Comparison of ENCODE assay signal across 18 cellular contexts in genomic region chr15:47834093-47834492, GRCh38.
DNase-seq lines count a peak whose midpoint lies in the region; ATAC-seq and TF ChIP-seq lines count a peak whose summit lies in the region.
"Had no signal": no experiment of that assay in that cellular context is flagged by ENCODE, and none has a peak within 500 bp of the region (broad histone marks: within the 10 kb centered on the region; RNA-seq: fewer than 3 reads in every experiment).

No MANE protein-coding gene starts in this region.

- no peak overlapping the region for H3K27ac ChIP-seq in mammary epithelial cell (ENCODE audit: insufficient read depth, low read depth, low read length)
- no peak overlapping the region for H3K27ac ChIP-seq in foreskin keratinocyte
- H3K27ac ChIP-seq: 22Rv1, BLaER1, C4-2B had no signal

- no peaks in the 10 kb centered on the region for H3K27me3 ChIP-seq in mammary epithelial cell (ENCODE audit: insufficient read depth, low read length)
- H3K27me3 ChIP-seq in foreskin keratinocyte, result no peaks in the 10 kb centered on the region
- H3K27me3 ChIP-seq: BLaER1 had no signal

- no peak overlapping the region for H3K4me3 ChIP-seq in mammary epithelial cell (replicated peaks in 1 of 3; ENCODE audit: insufficient read depth in 1 of 3, low read depth in 2 of 3, low read length in 3 of 3)
- H3K4me3 ChIP-seq: BLaER1, HAP-1 had no signal

- peaks cover 15% of the 10 kb centered on the region for H3K9me3 Mint-ChIP-seq in MCF 10A (ENCODE audit: unreplicated experiment)
- H3K9me3 Mint-ChIP-seq: CD8-positive, alpha-beta T cell had no signal

- BruUV-seq in mammary epithelial cell (replicated peaks; lab: Mats Ljungman, UMichigan), result no TSS peak
- BruUV-seq in MCF 10A (replicated peaks; lab: Mats Ljungman, UMichigan), result no TSS peak

- no peak overlapping the region for H3K9ac ChIP-seq in mammary epithelial cell (ENCODE audit: insufficient read depth, low read length)
- H3K9ac ChIP-seq: BLaER1 had no signal

- peak; percentile 56 for ATAC-seq in foreskin keratinocyte
- ATAC-seq in omental fat pad (ENCODE audit: low FRiP score), result peak; percentile 57
- no peak for ATAC-seq in left ventricle myocardium superior
- ATAC-seq: CD8-positive, alpha-beta T cell had no signal

- H3K9me3 ChIP-seq in mammary epithelial cell (replicated peaks; ENCODE audit: insufficient read depth, low read length), result no peaks in the 10 kb centered on the region
- H3K9me3 ChIP-seq: BLaER1, Caco-2, HAP-1 had no signal

- DNase-seq in mammary epithelial cell (peak; percentile 23), MCF 10A (ENCODE audit: unreplicated experiment) (no peak), foreskin keratinocyte (peak in 1 of 2 donors; percentile 59), omental fat pad (ENCODE audit: low spot score) (no peak), left ventricle myocardium superior (no peak), glomerular visceral epithelial cell (ENCODE audit: extremely low spot score) (no peak)
- DNase-seq: Caco-2; CD4-positive, CD25-positive, alpha-beta regulatory T cell; CD8-positive, alpha-beta T cell; DMS153; DND-41; GOT3; HFFc6 had no signal

- H3K27me3 Mint-ChIP-seq in MCF 10A (ENCODE audit: insufficient read depth, unreplicated experiment), result no peaks in the 10 kb centered on the region
- H3K27me3 Mint-ChIP-seq: B cell had no signal

- TF ChIP-seq CTCF in mammary epithelial cell (conservative IDR thresholded peaks at IDR 0.05 in 1 of 2, IDR thresholded peaks at IDR 0.05 in 1 of 2; ENCODE audit: extremely low read depth in 1 of 2, insufficient read depth in 1 of 2, low read depth in 1 of 2, low read length in 2 of 2), result no peak
- TF ChIP-seq CTCF in MCF 10A (IDR thresholded peaks at IDR 0.05; ENCODE audit: unreplicated experiment), result no peak
- TF ChIP-seq CTCF in foreskin keratinocyte (conservative IDR thresholded peaks at IDR 0.05), result no peak
- TF ChIP-seq CTCF in omental fat pad (IDR thresholded peaks at IDR 0.05), result no peak

- H4K20me1 ChIP-seq in mammary epithelial cell (ENCODE audit: insufficient read depth, low read length), result no peaks in the 10 kb centered on the region
- H4K20me1 ChIP-seq: BLaER1 had no signal

- no peaks in the 10 kb centered on the region for H3K36me3 Mint-ChIP-seq in MCF 10A (ENCODE audit: insufficient read depth, unreplicated experiment)
- H3K36me3 Mint-ChIP-seq: CD4-positive, CD25-positive, alpha-beta regulatory T cell; CD8-positive, alpha-beta T cell had no signal

- 0% methylated on average over 1 of the region's 1 CpG for WGBS in mammary epithelial cell (ENCODE audit: low coverage, missing lambda C conversion rate)

- no peak overlapping the region for H3K4me2 ChIP-seq in mammary epithelial cell (ENCODE audit: insufficient read depth, low read depth, low read length)
- H3K4me2 ChIP-seq: BLaER1 had no signal

- POLR2A ChIA-PET in MCF 10A (lab: Yijun Ruan, JAX), result interaction anchor here (0.6 to 1.8 kb wide), 2 partner anchors 10 to 18 kb away, joined by 3 to 4 read pairs; no protein-coding TSS in a partner anchor

- no peaks in the 10 kb centered on the region for H3K79me2 ChIP-seq in mammary epithelial cell (ENCODE audit: insufficient read depth, low read length)

- dilution Hi-C loops in mammary epithelial cell (cut with HindIII; ENCODE audit: low sequenced_read_pairs), result no loop called here

- CTCF ChIA-PET in mammary epithelial cell (lab: Charles Lee; ENCODE audit: low non-redundant PET) (no interaction called here), MCF 10A (lab: Yijun Ruan, JAX) (interaction anchor here (1.0 kb wide), 1 partner anchor 117 kb away, joined by 3 read pairs; the partner anchor contains the start of gene SEMA6D)

- in situ Hi-C loops in mammary epithelial cell (cut with MboI; ENCODE audit: low sequenced_read_pairs in 2 of 2), result no loop called here

- H3K27ac Mint-ChIP-seq in MCF 10A (ENCODE audit: low read depth, unreplicated experiment), result no peak overlapping the region
- H3K27ac Mint-ChIP-seq: B cell; CD4-positive, CD25-positive, alpha-beta regulatory T cell; CD8-positive, alpha-beta T cell; HFFc6 had no signal

- no peaks in the 10 kb centered on the region for H3K4me1 ChIP-seq in mammary epithelial cell (ENCODE audit: insufficient read depth, low read length)
- no peaks in the 10 kb centered on the region for H3K4me1 ChIP-seq in foreskin keratinocyte
- H3K4me1 ChIP-seq: BLaER1, Caco-2, HAP-1 had no signal

- H3K4me1 Mint-ChIP-seq in MCF 10A (ENCODE audit: insufficient read depth, unreplicated experiment), result no peaks in the 10 kb centered on the region
- H3K4me1 Mint-ChIP-seq: CD4-positive, CD25-positive, alpha-beta regulatory T cell had no signal

- no peak overlapping the region for H3K4me3 Mint-ChIP-seq in MCF 10A (ENCODE audit: unreplicated experiment)
- H3K4me3 Mint-ChIP-seq: B cell; CD4-positive, CD25-positive, alpha-beta regulatory T cell; CD8-positive, alpha-beta T cell; HFFc6 had no signal

- H2AFZ ChIP-seq in mammary epithelial cell (ENCODE audit: low read depth, low read length), result no peak overlapping the region

- intact Hi-C loops in mammary epithelial cell (cut with micrococcal nuclease), result no loop called here
- intact Hi-C loops in MCF 10A (cut with micrococcal nuclease), result no loop called here
- intact Hi-C loops in left ventricle myocardium superior (cut with micrococcal nuclease), result no loop called here

- no peaks in the 10 kb centered on the region for H3K36me3 ChIP-seq in mammary epithelial cell (ENCODE audit: insufficient read depth, low read length)
- H3K36me3 ChIP-seq: BLaER1, HAP-1 had no signal
